In genomic region chr13:35716644-35717170, GRCh38 we compare ENCODE assay signal across 20 cellular contexts.
DNase-seq lines count a peak whose midpoint lies in the region; ATAC-seq and TF ChIP-seq lines count a peak whose summit lies in the region.
"Had no signal": no experiment of that assay in that cellular context is flagged by ENCODE, and none has a peak within 500 bp of the region (broad histone marks: within the 10 kb centered on the region; RNA-seq: fewer than 3 reads in every experiment).

No MANE protein-coding gene starts in this region.

- no peak overlapping the region for H4K91ac ChIP-seq in neuronal stem cell (ENCODE audit: low read depth, low read length, poor library complexity)

- H3K9me2 ChIP-seq in GM23338 (ENCODE audit: insufficient read depth) = 0 out of 2 replicates have a peak, but pooled peaks cover 5% of the 10 kb centered on the region
- H3K9me2 ChIP-seq: SK-N-SH had no signal

- no peak overlapping the region for H3K4me3 Mint-ChIP-seq in GM23338
- H3K4me3 Mint-ChIP-seq: CD4-positive, alpha-beta T cell had no signal

- H3K14ac ChIP-seq in neuronal stem cell (ENCODE audit: low read length) = no peak overlapping the region

- H2BK12ac ChIP-seq in neuronal stem cell (ENCODE audit: low read length) = no peak overlapping the region

- no peak overlapping the region for H2BK120ac ChIP-seq in neuronal stem cell (ENCODE audit: low read depth, low read length)

- no peaks in the 10 kb centered on the region for H3F3A ChIP-seq in GM23338 (replicated peaks; ENCODE audit: low read depth)

- in situ Hi-C loops in G401 (cut with HindIII; ENCODE audit: low sequenced_read_pairs) = no loop called here

- H3K9ac ChIP-seq in neuronal stem cell (ENCODE audit: low read depth, low read length, poor library complexity) = no peak overlapping the region
- H3K9ac ChIP-seq: BLaER1 treated with 17β-estradiol and CSF1 and Interleukin-3, amounts not matched to agents 10 nM and 100 nM; SK-N-SH had no signal

- no peak overlapping the region for H3K18ac ChIP-seq in neuronal stem cell (ENCODE audit: low read length)

- H3K4me1 ChIP-seq in GM23338 (ENCODE audit: insufficient read depth) = no peaks in the 10 kb centered on the region
- peaks cover 4 to 10% of the 10 kb centered on the region in 2 donors for H3K4me1 ChIP-seq in neuronal stem cell (ENCODE audit: control insufficient read depth in 2 of 2, insufficient read depth in 1 of 2, low read depth in 1 of 2, low read length in 2 of 2)
- H3K4me1 ChIP-seq: A549 had no signal

- H3K27me3 Mint-ChIP-seq in GM23338 (ENCODE audit: insufficient read depth, low read depth, poor library complexity) = peaks cover 4% of the 10 kb centered on the region

- H2BK5ac ChIP-seq in neuronal stem cell (ENCODE audit: low read length) = no peak overlapping the region

- no peak overlapping the region for H3K27ac ChIP-seq in GM23338 (ENCODE audit: low read depth)
- no peak overlapping the region for H3K27ac ChIP-seq in neuronal stem cell (replicated peaks; ENCODE audit: low read length)
- H3K27ac ChIP-seq: A549; BLaER1 treated with 17β-estradiol and CSF1 and Interleukin-3, amounts not matched to agents 10 nM and 100 nM had no signal

- H3K36me3 ChIP-seq in GM23338 (ENCODE audit: insufficient read depth) (no peaks in the 10 kb centered on the region), neuronal stem cell (replicated peaks in 1 of 2; ENCODE audit: control insufficient read depth in 2 of 2, insufficient read depth in 2 of 2, low read length in 2 of 2) (no peaks in the 10 kb centered on the region)
- H3K36me3 ChIP-seq: BLaER1 treated with 17β-estradiol and CSF1 and Interleukin-3, amounts not matched to agents 10 nM and 100 nM had no signal

- H3K4me3 ChIP-seq in GM23338 (no peak overlapping the region), neuronal stem cell (ENCODE audit: low read length in 2 of 2) (no peak overlapping the region)
- H3K4me3 ChIP-seq: A549; BLaER1 treated with 17β-estradiol and CSF1 and Interleukin-3, amounts not matched to agents 10 nM and 100 nM had no signal

- no peak overlapping the region for H3K4ac ChIP-seq in neuronal stem cell (ENCODE audit: low read length)

- H3K4me2 ChIP-seq in GM23338 (no peak overlapping the region), neuronal stem cell (ENCODE audit: insufficient read depth, low read length, poor library complexity, severe bottlenecking) (no peak overlapping the region)
- H3K4me2 ChIP-seq: A549; BLaER1 treated with 17β-estradiol and CSF1 and Interleukin-3, amounts not matched to agents 10 nM and 100 nM; SK-N-SH had no signal

- ATAC-seq in GM23338 (no peak), HG03565 (IDR thresholded peaks at IDR 0.05; ENCODE audit: unreplicated experiment) (no peak)
- ATAC-seq: A549, HepG2, Panc1 had no signal

- no peaks in the 10 kb centered on the region for H4K20me1 ChIP-seq in GM23338 (replicated peaks; ENCODE audit: insufficient read depth)
- H4K20me1 ChIP-seq: BLaER1 treated with 17β-estradiol and CSF1 and Interleukin-3, amounts not matched to agents 10 nM and 100 nM had no signal

- no peaks in the 10 kb centered on the region for H3K79me1 ChIP-seq in neuronal stem cell (ENCODE audit: low read depth, low read length)

- no peaks in the 10 kb centered on the region for H3K79me2 ChIP-seq in GM23338 (replicated peaks; ENCODE audit: insufficient read depth)

- no CpG with 5 or more reads among the region's 16 CpGs for WGBS in neuronal stem cell (ENCODE audit: extremely low coverage in 2 of 2, insufficient read length in 2 of 2, insufficient replicate concordance in 1 of 2), 2 donors

- H3K9me3 Mint-ChIP-seq in GM23338 = no peaks in the 10 kb centered on the region
- H3K9me3 Mint-ChIP-seq: CD4-positive, alpha-beta T cell had no signal

- no peak overlapping the region for H3K23ac ChIP-seq in neuronal stem cell (ENCODE audit: low read depth, low read length, poor library complexity)

- H3K27me3 ChIP-seq in GM23338 (ENCODE audit: insufficient read depth) (no peaks in the 10 kb centered on the region), neuronal stem cell (ENCODE audit: control insufficient read depth in 3 of 3, insufficient read depth in 3 of 3, low read depth in 1 of 3, low read length in 3 of 3) (no peaks in the 10 kb centered on the region)
- H3K27me3 ChIP-seq: BLaER1 treated with 17β-estradiol and CSF1 and Interleukin-3, amounts not matched to agents 10 nM and 100 nM had no signal

- H3K36me3 Mint-ChIP-seq in GM23338 (ENCODE audit: low read depth) = no peaks in the 10 kb centered on the region

- H3K9me3 ChIP-seq in neuronal stem cell (replicated peaks in 1 of 2; ENCODE audit: control insufficient read depth in 2 of 2, insufficient read depth in 1 of 2, low read depth in 1 of 2, low read length in 2 of 2) = no peaks in the 10 kb centered on the region
- H3K9me3 ChIP-seq: A549; BLaER1 treated with 17β-estradiol and CSF1 and Interleukin-3, amounts not matched to agents 10 nM and 100 nM; SK-N-SH had no signal

- TF ChIP-seq CTCF in GM23338 (conservative IDR thresholded peaks at IDR 0.05; ENCODE audit: low read depth in 2 of 2) = no peak

- DNase-seq in G401 (ENCODE audit: low spot score) (peak; percentile 58), GM23338 (ENCODE audit: low spot score) (no peak), cerebellum (ENCODE audit: low spot score) (peak; percentile 23), neuronal stem cell (ENCODE audit: low spot score) (no peak), HPDE6-E6E7 (ENCODE audit: extremely low spot score) (no peak), MV-4-11 (lab: John Stamatoyannopoulos, UW) (no peak), hippocampal formation (lab: John Stamatoyannopoulos, UW) (no peak)
- DNase-seq: AML-193; CD4-positive, alpha-beta T cell; KBM-7; NCI-H2029; NCI-H2227 treated with DMSO at 0.1 percent for 48 hours; NCI-H526 treated with DMSO at 0.1 percent for 48 hours; SK-N-SH; SW 1271 had no signal

- peaks cover 17% of the 10 kb centered on the region for H3K4me1 Mint-ChIP-seq in GM23338

- H2AFZ ChIP-seq in GM23338 = 0 out of 2 replicates have a peak overlapping the region, but pooled peaks have one; percentile 13
- H2AFZ ChIP-seq in neuronal stem cell (ENCODE audit: low read length) = peak overlapping the region; percentile 10

- no peak overlapping the region for H4K8ac ChIP-seq in neuronal stem cell (ENCODE audit: low read depth, low read length)

- no peak overlapping the region for H3K27ac Mint-ChIP-seq in GM23338
- H3K27ac Mint-ChIP-seq: CD4-positive, alpha-beta T cell had no signal

- no peak overlapping the region for H2BK15ac ChIP-seq in neuronal stem cell (ENCODE audit: low read length)

- H2AK5ac ChIP-seq in neuronal stem cell (ENCODE audit: low read depth, low read length) = no peak overlapping the region

TF ChIP-seq in GM23338, 12 proteins besides CTCF, POLR2A, EP300 and RAD21:
- no peak for TF ChIP-seq POLR2AphosphoS5 (IDR thresholded peaks at IDR 0.05; ENCODE audit: low read depth)
- TF ChIP-seq REST (IDR thresholded peaks at IDR 0.05; ENCODE audit: unreplicated experiment) = no peak
- no peak for TF ChIP-seq ZNF114 (CRISPR knock-in tag; IDR thresholded peaks at IDR 0.05)
- TF ChIP-seq ZNF331 (CRISPR knock-in tag; IDR thresholded peaks at IDR 0.05; ENCODE audit: low read depth) = no peak

Comparison
In these comparisons a context has a peak if more than half of its experiments do, and no peak if none do; other contexts are left out.
1. DNase-seq: peak in G401 (single experiment) and cerebellum (single experiment); none in GM23338 (single experiment), neuronal stem cell (single experiment), HPDE6-E6E7 (single experiment), MV-4-11 (single experiment) and hippocampal formation (0 of 2).